In genomic region chr16:20612551-20613470, GRCh38 we compare ENCODE assay signal across 15 cellular contexts. TPM values are rescaled to one million over a fixed set of nuclear protein-coding genes. Genes with fewer than 3 reads are reported as not detected.
DNase-seq lines count a peak whose midpoint lies in the region; ATAC-seq, FAIRE-seq and TF ChIP-seq lines count a peak whose summit lies in the region.
"Had no signal": no experiment of that assay in that cellular context is flagged by ENCODE, and none has a peak within 500 bp of the region (broad histone marks: within the 10 kb centered on the region; RNA-seq: fewer than 3 reads in every experiment).

No MANE protein-coding gene starts in this region.

- no peaks in the 10 kb centered on the region for H3K36me3 ChIP-seq in HepG2 (replicated peaks in 1 of 2; ENCODE audit: control insufficient read depth in 1 of 2, insufficient read depth in 2 of 2, low read length in 2 of 2)
- no peaks in the 10 kb centered on the region for H3K36me3 ChIP-seq in thoracic aorta
- no peaks in the 10 kb centered on the region for H3K36me3 ChIP-seq in HAP-1 (replicated peaks)
- H3K36me3 ChIP-seq: suprapubic skin had no signal

- H3K36me3 Mint-ChIP-seq in brain = no peaks in the 10 kb centered on the region
- H3K36me3 Mint-ChIP-seq: activated naive CD8-positive, alpha-beta T cell treated with anti-CD3 and anti-CD28 coated beads, Interleukin-2, amount 10 ng/mL, durations not matched to agents 7 days and 5 days; naive thymus-derived CD4-positive, alpha-beta T cell had no signal

- TF ChIP-seq CTCF in brain (conservative IDR thresholded peaks at IDR 0.05) = no peak
- TF ChIP-seq CTCF in HepG2 (CRISPR knock-in tag; IDR thresholded peaks at IDR 0.05) = no peak
- TF ChIP-seq CTCF in thoracic aorta (IDR thresholded peaks at IDR 0.05) = no peak

- no peaks in the 10 kb centered on the region for H3K79me2 ChIP-seq in HepG2 (ENCODE audit: insufficient read depth, low read length)

- H3K27ac ChIP-seq in HepG2 (ENCODE audit: extremely low read length, insufficient read depth, low read length) (no peak overlapping the region), thoracic aorta (peak overlapping the region; percentile 94 to 99)
- H3K27ac ChIP-seq: suprapubic skin had no signal

- H3K4me3 Mint-ChIP-seq in brain = peak overlapping the region in 1 of 5 experiments; percentile 11
- H3K4me3 Mint-ChIP-seq: activated naive CD8-positive, alpha-beta T cell treated with anti-CD3 and anti-CD28 coated beads, Interleukin-2, amount 10 ng/mL, durations not matched to agents 7 days and 5 days; CD4-positive, alpha-beta T cell; dendritic cell treated with granulocyte-macrophage colony-stimulating factor and Interleukin-4, amounts not matched to agents 40 ng/mL and 50 ng/mL, for 4 days; naive thymus-derived CD4-positive, alpha-beta T cell had no signal

- H2AFZ ChIP-seq in HepG2 (ENCODE audit: low read length) = no peak overlapping the region

- H3K4me1 ChIP-seq in HepG2 (ENCODE audit: insufficient read depth, low read length) (peaks cover 64% of the 10 kb centered on the region), thoracic aorta (ENCODE audit: control insufficient read depth in 1 of 2, low read depth in 2 of 2) (peaks cover 2 to 58% of the 10 kb centered on the region in 2 donors), HAP-1 (no peaks in the 10 kb centered on the region)

- POLR2A ChIA-PET in HepG2 (lab: Yijun Ruan, JAX) = interaction anchor here (1.0 to 1.8 kb wide), 3 partner anchors 14 to 129 kb away, joined by 3 to 5 read pairs (median 4); partner anchors contain the start of gene THUMPD1

- peaks cover 0 to 8% (median 0%) of the 10 kb centered on the region in 5 experiments for H3K9me3 Mint-ChIP-seq in brain
- H3K9me3 Mint-ChIP-seq: activated naive CD8-positive, alpha-beta T cell treated with anti-CD3 and anti-CD28 coated beads, Interleukin-2, amount 10 ng/mL, durations not matched to agents 7 days and 5 days; CD4-positive, alpha-beta T cell; dendritic cell treated with granulocyte-macrophage colony-stimulating factor and Interleukin-4, amounts not matched to agents 40 ng/mL and 50 ng/mL, for 4 days; naive thymus-derived CD4-positive, alpha-beta T cell had no signal

- H3K27me3 ChIP-seq in HepG2 (ENCODE audit: control insufficient read depth in 1 of 2, insufficient read depth in 2 of 2, low read length in 2 of 2) (peaks cover 0 to 14% of the 10 kb centered on the region in 2 experiments; a peak in 3 of 5 replicates), thoracic aorta (replicated peaks; ENCODE audit: insufficient read depth) (no peaks in the 10 kb centered on the region), HAP-1 (ENCODE audit: low read depth) (no peaks in the 10 kb centered on the region)
- H3K27me3 ChIP-seq: suprapubic skin had no signal

- FAIRE-seq in HepG2 (lab: Jason Lieb, UNC) = no peak
- FAIRE-seq: small intestine had no signal

- CTCF ChIA-PET in HepG2 (lab: Yijun Ruan, JAX; ENCODE audit: low intra/inter-chr PET ratio, low total read pairs) = no interaction called here

- TF ChIP-seq RAD21 in HepG2 (CRISPR knock-in tag; IDR thresholded peaks at IDR 0.05) = no peak

- H3K27me3 Mint-ChIP-seq in brain = peaks cover 22% of the 10 kb centered on the region

- peak overlapping the region; percentile 61 for H3K4me2 ChIP-seq in HepG2 (ENCODE audit: low read depth, low read length)

- H3K27ac Mint-ChIP-seq in brain = peak overlapping the region in 4 of 5 experiments; percentile 25 to 95 (median 84)
- H3K27ac Mint-ChIP-seq: activated naive CD8-positive, alpha-beta T cell treated with anti-CD3 and anti-CD28 coated beads, Interleukin-2, amount 10 ng/mL, durations not matched to agents 7 days and 5 days; CD4-positive, alpha-beta T cell; dendritic cell treated with granulocyte-macrophage colony-stimulating factor and Interleukin-4, amounts not matched to agents 40 ng/mL and 50 ng/mL, for 4 days had no signal

- H3K4me1 Mint-ChIP-seq in brain = peaks cover 23% of the 10 kb centered on the region
- H3K4me1 Mint-ChIP-seq: activated naive CD8-positive, alpha-beta T cell treated with anti-CD3 and anti-CD28 coated beads, Interleukin-2, amount 10 ng/mL, durations not matched to agents 7 days and 5 days had no signal

- H3K4me3 ChIP-seq in HepG2 (replicated peaks in 1 of 3; ENCODE audit: insufficient read depth in 1 of 3, low read depth in 2 of 3, low read length in 3 of 3) (peak overlapping the region in 1 of 3 experiments; percentile 47; a peak in 1 of 6 replicates), thoracic aorta (peak overlapping the region; percentile 59), HAP-1 (no peak overlapping the region)
- H3K4me3 ChIP-seq: suprapubic skin had no signal

- in situ Hi-C loops in HepG2 (cut with HindIII; ENCODE audit: extremely low pct_ligation_motif_present, low pct_unique_long_range_greater_than_20kb) (no loop called here), HAP-1 (cut with MboI; ENCODE audit: low sequenced_read_pairs) (no loop called here)

- DNase-seq in NCI-H2107 (lab: John Stamatoyannopoulos, UW) (peak; percentile 60), HepG2 (ENCODE audit: low spot score) (no peak), thoracic aorta (ENCODE audit: low spot score) (peak; percentile 76), kidney tubule cell (ENCODE audit: low spot score) (no peak), NCI-H2171 (lab: John Stamatoyannopoulos, UW) (no peak), HAP-1 (ENCODE audit: low spot score in 2 of 2) (no peak), Kasumi-1 (lab: John Stamatoyannopoulos, UW) (no peak)
- DNase-seq: activated naive CD8-positive, alpha-beta T cell treated with anti-CD3 and anti-CD28 coated beads, Interleukin-2, amount 10 ng/mL, durations not matched to agents 7 days and 5 days; CD4-positive, alpha-beta T cell; naive thymus-derived CD4-positive, alpha-beta T cell; NCI-H2081 treated with DMSO at 0.1 percent for 48 hours; small intestine had no signal

- ATAC-seq in HepG2 = peak; percentile 20
- peak; percentile 34 for ATAC-seq in thoracic aorta (ENCODE audit: insufficient number of reproducible peaks, low FRiP score, low read depth)
- ATAC-seq: naive thymus-derived CD4-positive, alpha-beta T cell had no signal

- WGBS in HepG2 (ENCODE audit: low lambda C conversion rate) = 51% methylated on average over 9 of the region's 9 CpGs

- TF ChIP-seq POLR2A in HepG2 (IDR thresholded peaks at IDR 0.05; ENCODE audit: insufficient read depth in 1 of 2, low read depth in 2 of 2, low read length in 2 of 2) = no peak

- BruUV-seq in HepG2 (replicated peaks; lab: Mats Ljungman, UMichigan) = no TSS peak

- H4K20me1 ChIP-seq in HepG2 (ENCODE audit: insufficient read depth, low read length) = no peaks in the 10 kb centered on the region

- no peak for TF ChIP-seq EP300 in HepG2 (IDR thresholded peaks at IDR 0.05; ENCODE audit: low read depth in 2 of 2, low read length in 2 of 2)
- TF ChIP-seq EP300 in HepG2 (CRISPR knock-in tag; IDR thresholded peaks at IDR 0.05; ENCODE audit: borderline replicate concordance) = no peak

- no peak overlapping the region; the same call in 1 of the 2 replicates for H3K9ac ChIP-seq in HepG2 (ENCODE audit: insufficient read depth, low read depth, low read length)

- intact Hi-C loops in HepG2 (cut with micrococcal nuclease; ENCODE audit: unreplicated experiment) = no loop called here

- no peaks in the 10 kb centered on the region for H3K9me3 ChIP-seq in HepG2 (ENCODE audit: low read length)
- no peaks in the 10 kb centered on the region for H3K9me3 ChIP-seq in thoracic aorta
- H3K9me3 ChIP-seq in HAP-1 = no peaks in the 10 kb centered on the region
- H3K9me3 ChIP-seq: suprapubic skin had no signal

TF ChIP-seq in HepG2, 621 proteins besides CTCF, POLR2A, EP300 and RAD21 (continues in another document):
- TF ChIP-seq KDM5B (CRISPR knock-in tag; IDR thresholded peaks at IDR 0.05; ENCODE audit: borderline replicate concordance) (peak; percentile 51; the same call in 1 of the 2 replicates), ZBTB20 (CRISPR knock-in tag; IDR thresholded peaks at IDR 0.05; ENCODE audit: borderline replicate concordance, low read depth) (0 out of 2 replicates have a peak, but pooled peaks have one; percentile 10), SNAI1 (CRISPR knock-in tag; IDR thresholded peaks at IDR 0.05; ENCODE audit: borderline replicate concordance) (no peak), ZNF296 (CRISPR knock-in tag; conservative IDR thresholded peaks at IDR 0.05) (0 out of 2 replicates have a peak, but pooled peaks have one; percentile 22)

RNA-seq across cellular contexts. Expression of gene ACSM2B, which starts 36.6 kb away (rescaled TPM):
- not detected for polyA plus RNA-seq in brain (ENCODE audit: insufficient read depth, low read depth, low replicate concordance)
- total RNA-seq in HepG2 (2016; rRNA removed; fragmentation: Illumina TruSeq; extraction: Trizol) = 15.0 and 34.0 TPM in 2 replicates
- 5.5 and 6.5 TPM in 2 replicates for total RNA-seq in HepG2 (2016; cell fraction: cytosol; rRNA removed; fragmentation: Illumina TruSeq; extraction: Trizol; ENCODE audit: low read depth)
- 19.5 and 36.0 TPM in 2 replicates for total RNA-seq in HepG2 (2016; cell fraction: insoluble cytoplasmic fraction; rRNA removed; fragmentation: Illumina TruSeq; extraction: Trizol)
- total RNA-seq in HepG2 (2016; cell fraction: membrane; rRNA removed; fragmentation: Illumina TruSeq; extraction: Trizol) = 8.9 and 11.3 TPM in 2 replicates
- 37.3 and 45.6 TPM in 2 replicates for total RNA-seq in HepG2 (2016; cell fraction: nucleus; rRNA removed; fragmentation: Illumina TruSeq; extraction: Trizol)
- polyA plus RNA-seq in HepG2 (2011; rRNA removed) = 22.9 and 40.2 TPM in 2 replicates
- 10.5 and 27.9 TPM in 2 replicates for polyA plus RNA-seq in HepG2 (2011; cell fraction: cytosol; rRNA removed)
- 35.6 and 72.2 TPM in 2 replicates for polyA plus RNA-seq in HepG2 (2011; cell fraction: nucleus; rRNA removed)
- polyA plus RNA-seq in HepG2 (2012) = 58.0 and 62.3 TPM in 2 replicates
- 5.2 and 7.3 TPM in 2 replicates for polyA plus RNA-seq in HepG2 (2016; cell fraction: cytosol; fragmentation: Illumina TruSeq; extraction: Trizol; ENCODE audit: low read depth)
- 17.2 and 18.9 TPM in 2 replicates for polyA plus RNA-seq in HepG2 (2016; cell fraction: insoluble cytoplasmic fraction; fragmentation: Illumina TruSeq; extraction: Trizol; ENCODE audit: low read depth)
- polyA plus RNA-seq in HepG2 (2016; cell fraction: membrane; fragmentation: Illumina TruSeq; extraction: Trizol; ENCODE audit: low read depth) = 9.8 and 10.3 TPM in 2 replicates
- polyA plus RNA-seq in HepG2 (2016; cell fraction: nucleus; fragmentation: Illumina TruSeq; extraction: Trizol; ENCODE audit: insufficient read depth, low read depth) = 60.5 and 62.9 TPM in 2 replicates
- 14.5 TPM in 1 of 2 replicates, not detected in the other for polyA minus RNA-seq in HepG2 (2011; rRNA and poly(A)+ RNA removed; ENCODE audit: low replicate concordance)
- polyA minus RNA-seq in HepG2 (2011; cell fraction: cytosol; rRNA and poly(A)+ RNA removed) = 3.7 and 13.8 TPM in 2 replicates
- 51.1 and 85.3 TPM in 2 replicates for polyA minus RNA-seq in HepG2 (2011; cell fraction: nucleus; rRNA and poly(A)+ RNA removed)
- total RNA-seq in thoracic aorta = not detected
- total RNA-seq: activated naive CD8-positive, alpha-beta T cell treated with anti-CD3 and anti-CD28 coated beads, Interleukin-2, amount 10 ng/mL, durations not matched to agents 7 days and 5 days; CD4-positive, alpha-beta T cell; naive thymus-derived CD4-positive, alpha-beta T cell had no signal
- polyA plus RNA-seq: naive thymus-derived CD4-positive, alpha-beta T cell had no signal

Comparison
In these comparisons a context has a peak if more than half of its experiments do, and no peak if none do; other contexts are left out.
1. DNase-seq: peak in NCI-H2107 (single experiment) and thoracic aorta (single experiment); none in HepG2 (single experiment), kidney tubule cell (single experiment), NCI-H2171 (single experiment), HAP-1 (0 of 2) and Kasumi-1 (0 of 2).
2. RNA of gene ACSM2B, which starts 36.6 kb away (total RNA-seq): 5.5 to 45.6 TPM in HepG2; not detected in thoracic aorta; every median in the first group is over 4 times any median in the second.